ENCODE assay signal across 28 cellular contexts in the genomic region with DNA sequence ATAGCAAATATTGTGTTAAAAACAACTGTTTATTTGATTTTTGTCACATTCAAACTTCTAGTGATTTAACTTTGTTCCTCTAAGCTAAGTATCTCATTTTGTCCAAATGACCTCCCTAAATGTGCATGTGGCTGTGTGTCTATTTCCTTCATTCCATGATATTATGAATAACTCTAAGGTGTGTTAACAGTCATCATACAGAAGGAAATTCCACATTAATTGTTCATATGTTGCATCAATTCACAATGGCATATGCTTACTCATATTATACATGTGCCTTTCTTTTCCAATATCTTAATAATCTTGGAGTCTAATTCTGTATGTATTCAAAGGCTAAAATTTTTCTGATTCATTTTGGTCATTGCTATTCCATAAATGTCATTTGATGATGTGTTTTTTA.
"Had no signal": no experiment of that assay in that cellular context is flagged by ENCODE, and none has a peak within 500 bp of the region (broad histone marks: within the 10 kb centered on the region; RNA-seq: fewer than 3 reads in every experiment).

No MANE protein-coding gene starts in this region.

- H3K27me3 ChIP-seq: adrenal gland, body of pancreas, esophagus squamous epithelium had no signal

- H3K36me3 ChIP-seq: adrenal gland, esophagus squamous epithelium, heart left ventricle, WERI-Rb-1 had no signal

- H3K4me3 ChIP-seq: adrenal gland, body of pancreas, coronary artery, dorsolateral prefrontal cortex, esophagus squamous epithelium, heart left ventricle had no signal

- ATAC-seq: activated CD4-positive, CD25-positive, alpha-beta regulatory T cell treated with anti-CD3 and anti-CD28 coated beads, Interleukin-2, amount 50 U/mL, for 24 hours; activated CD8-positive, alpha-beta T cell treated with anti-CD3 and anti-CD28 coated beads for 36 hours; activated naive CD8-positive, alpha-beta T cell treated with anti-CD3 and anti-CD28 coated beads, Interleukin-2, amount 50 U/mL, for 24 hours; body of pancreas; heart left ventricle; T-helper 17 cell had no signal

- H3K4me1 ChIP-seq: adrenal gland, body of pancreas, esophagus squamous epithelium, heart left ventricle had no signal

- FAIRE-seq: frontal cortex had no signal

- DNase-seq: activated B cell treated with CpG ODN at 0.5 μM for 24 hours; activated CD4-positive, alpha-beta T cell treated with anti-CD3 and anti-CD28 coated beads for 48 hours; activated CD4-positive, alpha-beta T cell treated with anti-CD3 and anti-CD28 coated beads, Interleukin-2, amount 50 U/mL, for 1 hour; activated CD4-positive, alpha-beta T cell treated with anti-CD3 and anti-CD28 coated beads, Interleukin-2, amount 50 U/mL, for 48 hours; activated CD8-positive, alpha-beta memory T cell treated with anti-CD3 and anti-CD28 coated beads for 24 hours; activated CD8-positive, alpha-beta T cell treated with anti-CD3 and anti-CD28 coated beads for 36 hours; activated effector memory CD4-positive, alpha-beta T cell treated with anti-CD3 and anti-CD28 coated beads, Interleukin-2, amount 50 U/mL, for 16 hours; activated naive CD4-positive, alpha-beta T cell treated with anti-CD3 and anti-CD28 coated beads for 36 hours; activated naive CD8-positive, alpha-beta T cell treated with anti-CD3 and anti-CD28 coated beads for 36 hours; activated naive CD8-positive, alpha-beta T cell treated with anti-CD3 and anti-CD28 coated beads, Interleukin-2, amount 50 U/mL, for 24 hours; activated T-cell treated with anti-CD3 and anti-CD28 coated beads, Interleukin-2, amount 50 U/mL, for 1 hour; activated T-cell treated with anti-CD3 and anti-CD28 coated beads, Interleukin-2, amount 50 U/mL, for 48 hours; adrenal gland; amygdala; aorta; body of pancreas; dorsolateral prefrontal cortex; effector memory CD4-positive, alpha-beta T cell; endodermal cell; esophagus squamous epithelium; heart left ventricle; T-helper 1 cell; T-helper 17 cell; T1000; WERI-Rb-1 had no signal

- H3K27ac ChIP-seq: adrenal gland, body of pancreas, coronary artery, dorsolateral prefrontal cortex, esophagus squamous epithelium, heart left ventricle, WERI-Rb-1 had no signal

- H3K9me3 ChIP-seq: adrenal gland, body of pancreas, esophagus squamous epithelium had no signal
